In genomic region chrY:7963397-7963796, GRCh38 we compare ENCODE assay signal across 8 cellular contexts.
"Had no signal": no experiment of that assay in that cellular context is flagged by ENCODE, and none has a peak within 500 bp of the region (broad histone marks: within the 10 kb centered on the region; RNA-seq: fewer than 3 reads in every experiment).

No MANE protein-coding gene starts in this region.

- DNase-seq: GM23248, GOT3, H7, HFFc6, KBM-7 had no signal

- H3K27me3 Mint-ChIP-seq: IgD-negative memory B cell had no signal

- H3K4me1 Mint-ChIP-seq: IgD-negative memory B cell had no signal

- H3K36me3 Mint-ChIP-seq: IgD-negative memory B cell had no signal

- ATAC-seq: HCT116, HepG2 had no signal

- H3K4me3 Mint-ChIP-seq: HFFc6, IgD-negative memory B cell had no signal

- H3K9me3 Mint-ChIP-seq: HFFc6, IgD-negative memory B cell had no signal

- H3K27ac Mint-ChIP-seq: HFFc6, IgD-negative memory B cell had no signal
